In the genomic region with DNA sequence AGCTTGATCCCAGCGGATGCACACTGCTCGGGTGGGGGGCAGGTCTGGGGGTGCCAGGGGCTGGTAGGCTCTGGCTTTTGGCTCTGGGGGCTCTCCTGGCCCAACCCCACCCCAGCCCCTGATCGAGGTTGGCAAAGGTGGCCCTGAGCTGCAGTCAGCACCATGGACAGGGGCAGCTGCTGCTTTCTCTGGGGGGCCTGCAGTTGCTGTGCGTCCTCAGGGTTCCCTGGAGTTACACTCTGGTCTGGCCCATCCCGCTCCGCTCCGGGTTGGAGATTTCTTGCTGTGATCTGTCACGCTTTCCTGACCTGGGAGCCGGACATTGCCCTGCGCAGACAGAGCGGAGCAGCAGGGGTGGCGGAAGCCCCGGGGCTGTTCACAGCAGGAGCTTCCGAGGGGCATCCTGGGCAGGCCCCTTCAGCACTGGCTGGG, we compare ENCODE assay signal across 11 cellular contexts. TPM values are rescaled to one million over a fixed set of nuclear protein-coding genes. Genes with fewer than 3 reads are reported as not detected.
DNase-seq lines count a peak whose midpoint lies in the region; ATAC-seq and TF ChIP-seq lines count a peak whose summit lies in the region.
"Had no signal": no experiment of that assay in that cellular context is flagged by ENCODE, and none has a peak within 500 bp of the region (broad histone marks: within the 10 kb centered on the region; RNA-seq: fewer than 3 reads in every experiment).

No MANE protein-coding gene starts in this region.

- no peaks in the 10 kb centered on the region for H3K9me3 ChIP-seq in CD4-positive, alpha-beta memory T cell (ENCODE audit: control insufficient read depth in 1 of 2, low read length in 2 of 2)
- H3K9me3 ChIP-seq in liver (ENCODE audit: control insufficient read depth in 4 of 4, low read length in 3 of 4), result no peaks in the 10 kb centered on the region
- H3K9me3 ChIP-seq: lower lobe of right lung, stomach had no signal

- no peaks in the 10 kb centered on the region for H3K27me3 Mint-ChIP-seq in CD4-positive, alpha-beta memory T cell

- POLR2A ChIA-PET in CD4-positive, alpha-beta memory T cell (lab: Charles Lee; ENCODE audit: partially characterized antibody), result no interaction called here

- H3K36me3 ChIP-seq in CD4-positive, alpha-beta memory T cell (ENCODE audit: insufficient read depth, low read length), result no peaks in the 10 kb centered on the region
- H3K36me3 ChIP-seq in liver (ENCODE audit: control insufficient read depth in 4 of 4, insufficient read depth in 3 of 4, low read depth in 1 of 4, low read length in 3 of 4), result no peaks in the 10 kb centered on the region
- H3K36me3 ChIP-seq: lower lobe of right lung, stomach had no signal

- intact Hi-C loops in CD4-positive, alpha-beta memory T cell (cut with micrococcal nuclease), result no loop called here
- intact Hi-C loops in lower leg skin (cut with DNase I; ENCODE audit: low total_unique reads), result no loop called here

- H3K4me1 Mint-ChIP-seq in CD4-positive, alpha-beta memory T cell, result peaks cover 0 to 8% (median under 1%) of the 10 kb centered on the region in 4 donors

- TF ChIP-seq RAD21 in liver (IDR thresholded peaks at IDR 0.05), result no peak

- H3K4me1 ChIP-seq in CD4-positive, alpha-beta memory T cell (ENCODE audit: insufficient read depth, low read length), result peaks cover 14% of the 10 kb centered on the region
- H3K4me1 ChIP-seq in liver (ENCODE audit: control insufficient read depth in 4 of 4, insufficient read depth in 4 of 4, low read length in 3 of 4), result no peaks in the 10 kb centered on the region
- H3K4me1 ChIP-seq: lower lobe of right lung had no signal

- no peak for TF ChIP-seq POLR2A in NB4 (IDR thresholded peaks at IDR 0.05; ENCODE audit: extremely low read depth, insufficient read length)
- TF ChIP-seq POLR2A in lower leg skin (IDR thresholded peaks at IDR 0.05), result no peak

- H3K4me3 Mint-ChIP-seq in CD4-positive, alpha-beta memory T cell, result no peak overlapping the region
- H3K4me3 Mint-ChIP-seq: IgD-negative memory B cell had no signal

- WGBS in liver, result 25% methylated on average over 14 of the region's 14 CpGs
- WGBS in lower leg skin, 2 donors, result 26 to 67% methylated on average over 8 to 12 of the region's 14 CpGs

- no peaks in the 10 kb centered on the region for H3K36me3 Mint-ChIP-seq in CD4-positive, alpha-beta memory T cell
- H3K36me3 Mint-ChIP-seq: IgD-negative memory B cell had no signal

- no peaks in the 10 kb centered on the region for H3K27me3 ChIP-seq in CD4-positive, alpha-beta memory T cell (ENCODE audit: insufficient read depth, low read length)
- H3K27me3 ChIP-seq in liver (ENCODE audit: control insufficient read depth in 4 of 4, insufficient read depth in 4 of 4, low read length in 3 of 4), result peaks cover 0 to 6% (median 0%) of the 10 kb centered on the region in 4 donors

- no peak overlapping the region for H3K9ac ChIP-seq in liver (ENCODE audit: low read depth in 1 of 2, low read length in 2 of 2)

- no peak overlapping the region for H3K27ac Mint-ChIP-seq in CD4-positive, alpha-beta memory T cell
- H3K27ac Mint-ChIP-seq: IgD-negative memory B cell had no signal

- no peaks in the 10 kb centered on the region for H3K9me3 Mint-ChIP-seq in CD4-positive, alpha-beta memory T cell
- H3K9me3 Mint-ChIP-seq: IgD-negative memory B cell had no signal

- no peak for ATAC-seq in GM21576 (IDR thresholded peaks at IDR 0.05; ENCODE audit: unreplicated experiment)
- ATAC-seq in GM19023 (IDR thresholded peaks at IDR 0.05; ENCODE audit: unreplicated experiment), result no peak
- ATAC-seq: lower lobe of right lung had no signal

- DNase-seq in CD4-positive, alpha-beta memory T cell, result peak in 4 of 5 donors; percentile 27 to 42 (median 36)
- peak; percentile 42 for DNase-seq in NB4 (ENCODE audit: low read depth)
- peak; percentile 17 for DNase-seq in activated gamma-delta T cell treated with anti-CD3 and anti-CD28 coated beads, Interleukin-2, amount 50 U/mL, for 16 hours (ENCODE audit: low read depth)
- no peak for DNase-seq in NCI-H146 (lab: John Stamatoyannopoulos, UW)
- DNase-seq in lower leg skin (ENCODE audit: low spot score in 2 of 2), result no peak
- DNase-seq: lower lobe of right lung, stomach had no signal

- TF ChIP-seq CTCF in NB4 (IDR thresholded peaks at IDR 0.05; ENCODE audit: low read depth, low read length) (no peak), liver (IDR thresholded peaks at IDR 0.05; ENCODE audit: low read depth, low read length, missing input control) (no peak), lower leg skin (IDR thresholded peaks at IDR 0.05) (no peak)

- H3K4me3 ChIP-seq in CD4-positive, alpha-beta memory T cell (ENCODE audit: low read length in 2 of 2), result no peak overlapping the region
- H3K4me3 ChIP-seq in NB4 (ENCODE audit: low read depth, low read length) (no peak overlapping the region), liver (ENCODE audit: low read depth in 1 of 3, low read length in 3 of 3) (no peak overlapping the region), lower leg skin (ENCODE audit: low read depth, poor library complexity, severe bottlenecking) (no peak overlapping the region)
- H3K4me3 ChIP-seq: lower lobe of right lung had no signal

- CTCF ChIA-PET in CD4-positive, alpha-beta memory T cell (lab: Charles Lee; ENCODE audit: partially characterized antibody), result no interaction called here

- no peak overlapping the region for H3K27ac ChIP-seq in CD4-positive, alpha-beta memory T cell (ENCODE audit: low read depth, low read length)
- no peak overlapping the region for H3K27ac ChIP-seq in liver (ENCODE audit: low read depth in 1 of 2, low read length in 2 of 2)
- H3K27ac ChIP-seq: lower lobe of right lung, stomach had no signal

TF ChIP-seq in liver, 16 proteins besides CTCF, POLR2A, EP300 and RAD21:
- TF ChIP-seq FOXA1 (IDR thresholded peaks at IDR 0.05) (no peak), SP1 (IDR thresholded peaks at IDR 0.05) (no peak), TAF1 (conservative IDR thresholded peaks at IDR 0.05) (no peak), NR2F2 (IDR thresholded peaks at IDR 0.05) (no peak)
- TF ChIP-seq, protein P1, sequence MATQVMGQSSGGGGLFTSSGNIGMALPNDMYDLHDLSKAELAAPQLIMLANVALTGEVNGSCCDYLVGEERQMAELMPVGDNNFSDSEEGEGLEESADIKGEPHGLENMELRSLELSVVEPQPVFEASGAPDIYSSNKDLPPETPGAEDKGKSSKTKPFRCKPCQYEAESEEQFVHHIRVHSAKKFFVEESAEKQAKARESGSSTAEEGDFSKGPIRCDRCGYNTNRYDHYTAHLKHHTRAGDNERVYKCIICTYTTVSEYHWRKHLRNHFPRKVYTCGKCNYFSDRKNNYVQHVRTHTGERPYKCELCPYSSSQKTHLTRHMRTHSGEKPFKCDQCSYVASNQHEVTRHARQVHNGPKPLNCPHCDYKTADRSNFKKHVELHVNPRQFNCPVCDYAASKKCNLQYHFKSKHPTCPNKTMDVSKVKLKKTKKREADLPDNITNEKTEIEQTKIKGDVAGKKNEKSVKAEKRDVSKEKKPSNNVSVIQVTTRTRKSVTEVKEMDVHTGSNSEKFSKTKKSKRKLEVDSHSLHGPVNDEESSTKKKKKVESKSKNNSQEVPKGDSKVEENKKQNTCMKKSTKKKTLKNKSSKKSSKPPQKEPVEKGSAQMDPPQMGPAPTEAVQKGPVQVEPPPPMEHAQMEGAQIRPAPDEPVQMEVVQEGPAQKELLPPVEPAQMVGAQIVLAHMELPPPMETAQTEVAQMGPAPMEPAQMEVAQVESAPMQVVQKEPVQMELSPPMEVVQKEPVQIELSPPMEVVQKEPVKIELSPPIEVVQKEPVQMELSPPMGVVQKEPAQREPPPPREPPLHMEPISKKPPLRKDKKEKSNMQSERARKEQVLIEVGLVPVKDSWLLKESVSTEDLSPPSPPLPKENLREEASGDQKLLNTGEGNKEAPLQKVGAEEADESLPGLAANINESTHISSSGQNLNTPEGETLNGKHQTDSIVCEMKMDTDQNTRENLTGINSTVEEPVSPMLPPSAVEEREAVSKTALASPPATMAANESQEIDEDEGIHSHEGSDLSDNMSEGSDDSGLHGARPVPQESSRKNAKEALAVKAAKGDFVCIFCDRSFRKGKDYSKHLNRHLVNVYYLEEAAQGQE (IDR thresholded peaks at IDR 0.05), result peak; percentile 99

RNA-seq across cellular contexts. Expression of a gene that starts 8.0 kb away (rescaled TPM):
- 10 to 100 TPM; 26.6 to 31.6 TPM for total RNA-seq in CD4-positive, alpha-beta memory T cell
- 1 to 10 TPM in 1 of 2 donors, not detected in 1; 2.0 TPM for polyA plus RNA-seq in CD4-positive, alpha-beta memory T cell
- total RNA-seq in liver (1 to 10 TPM in 1 of 2 donors, under 1 TPM in 1; 0.33 to 1.0 TPM), lower leg skin (100 to 1,000 TPM in 2 of 4 donors, 10 to 100 TPM in 2; 83.2 to 170 (median 115) TPM)
- polyA plus RNA-seq in liver, result 1 to 10 TPM in 1 of 2 donors, not detected in 1; 1.3 TPM

RNA-seq across cellular contexts. Expression of a gene that starts 55.7 kb away (rescaled TPM):
- 10 to 100 TPM; 11.7 to 13.0 TPM for total RNA-seq in CD4-positive, alpha-beta memory T cell
- polyA plus RNA-seq in CD4-positive, alpha-beta memory T cell, result 1 to 10 TPM; 7.2 to 8.6 TPM
- total RNA-seq in liver (10 to 100 TPM; 10.7 to 16.4 TPM), lower leg skin (10 to 100 TPM; 18.3 to 35.9 (median 27.7) TPM)
- 10 to 100 TPM in 1 of 2 donors, 1 to 10 TPM in 1; 6.2 to 12.9 TPM for polyA plus RNA-seq in liver

RNA-seq across cellular contexts. Expression of a gene that starts 58.3 kb away (rescaled TPM):
- total RNA-seq in CD4-positive, alpha-beta memory T cell, result 10 to 100 TPM; 88.9 to 93.7 TPM
- 10 to 100 TPM; 10.6 to 24.4 TPM for polyA plus RNA-seq in CD4-positive, alpha-beta memory T cell
- total RNA-seq in liver, result 10 to 100 TPM; 13.6 to 26.8 TPM
- polyA plus RNA-seq in liver, result 10 to 100 TPM in 1 of 2 donors, 1 to 10 TPM in 1; 6.2 to 11.6 TPM
- total RNA-seq in lower leg skin, result 10 to 100 TPM; 26.8 to 34.7 (median 32.5) TPM

Comparison
In these comparisons a context has a peak if more than half of its experiments do, and no peak if none do; other contexts are left out.
1. DNase-seq: peak in CD4-positive, alpha-beta memory T cell (4 of 5), NB4 (single experiment) and activated gamma-delta T cell treated with anti-CD3 and anti-CD28 coated beads, Interleukin-2, amount 50 U/mL, for 16 hours (single experiment); none in NCI-H146 (single experiment) and lower leg skin (0 of 2).
2. RNA of a gene that starts 8.0 kb away (total RNA-seq): 83.2 to 170 TPM in lower leg skin and 26.6 to 31.6 TPM in CD4-positive, alpha-beta memory T cell; 0.33 to 1.0 TPM in liver; every median in the first group is over 10 times any median in the second.